In genomic region chr1:180949616-180950000, GRCh38 we compare ENCODE assay signal across 26 cellular contexts. TPM values are rescaled to one million over a fixed set of nuclear protein-coding genes. Genes with fewer than 3 reads are reported as not detected.
"Had no signal": no experiment of that assay in that cellular context is flagged by ENCODE, and none has a peak within 500 bp of the region (broad histone marks: within the 10 kb centered on the region; RNA-seq: fewer than 3 reads in every experiment).

No MANE protein-coding gene starts in this region.

- H3K9me3 ChIP-seq: MG63 had no signal

- H3K36me3 ChIP-seq: cardiac muscle cell had no signal

- H3K27ac ChIP-seq: cardiac muscle cell, Peyer's patch had no signal

- H3K4me3 ChIP-seq: cardiac muscle cell, K562, MG63, Peyer's patch had no signal

- H3K27ac Mint-ChIP-seq: activated CD4-positive, alpha-beta T cell treated with anti-CD3 and anti-CD28 coated beads, Interleukin-2, amount 10 ng/mL, durations not matched to agents 24 days and 14 days; activated CD8-positive, alpha-beta T cell treated with anti-CD3 and anti-CD28 coated beads for 36 hours; activated naive CD4-positive, alpha-beta T cell treated with anti-CD3 and anti-CD28 coated beads for 36 hours; activated T-cell treated with anti-CD3 and anti-CD28 coated beads, Interleukin-2, amount 50 U/mL, for 72 hours; activated T-helper 17 cell treated with anti-CD3 and anti-CD28 coated beads, Interleukin-2, amount 50 U/mL, for 72 hours had no signal

- H3K27me3 ChIP-seq: cardiac muscle cell, MG63, Peyer's patch had no signal

- ATAC-seq: activated CD8-positive, alpha-beta T cell treated with anti-CD3 and anti-CD28 coated beads for 36 hours; activated naive CD4-positive, alpha-beta T cell treated with anti-CD3 and anti-CD28 coated beads, Interleukin-2, amount 50 U/mL, for 72 hours; activated T-cell treated with anti-CD3 and anti-CD28 coated beads, Interleukin-2, amount 50 U/mL, for 72 hours; activated T-helper 17 cell treated with anti-CD3 and anti-CD28 coated beads, Interleukin-2, amount 50 U/mL, for 72 hours; Right ventricle myocardium inferior had no signal

- DNase-seq: activated CD4-positive, alpha-beta T cell treated with anti-CD3 and anti-CD28 coated beads, Interleukin-2, amount 10 ng/mL, durations not matched to agents 24 days and 14 days; activated CD4-positive, alpha-beta T cell treated with anti-CD3 and anti-CD28 coated beads, Interleukin-2, amount 50 U/mL, for 4 hours; activated CD8-positive, alpha-beta T cell treated with anti-CD3 and anti-CD28 coated beads for 36 hours; activated gamma-delta T cell treated with Interleukin-2 at 50 U/mL for 16 hours; activated naive CD4-positive, alpha-beta T cell treated with anti-CD3 and anti-CD28 coated beads for 36 hours; activated T-cell treated with anti-CD3 and anti-CD28 coated beads, Interleukin-2, amount 50 U/mL, for 1 hour; activated T-cell treated with anti-CD3 and anti-CD28 coated beads, Interleukin-2, amount 50 U/mL, for 72 hours; Kasumi-1; MG63; NCI-H1048; NCI-H1105 treated with DMSO at 0.1 percent for 48 hours; NCI-H1436; NCI-H1694; NCI-H2029; NCI-H345; NCI-H524 treated with DMSO at 0.1 percent for 48 hours; Peyer's patch; RPMI8226; SIG-M5; T1000 had no signal

- H3K4me1 Mint-ChIP-seq: activated T-helper 17 cell treated with anti-CD3 and anti-CD28 coated beads, Interleukin-2, amount 50 U/mL, for 72 hours; central memory CD8-positive, alpha-beta T cell had no signal

- H3K9me3 Mint-ChIP-seq: central memory CD8-positive, alpha-beta T cell had no signal

- H3K4me3 Mint-ChIP-seq: activated CD4-positive, alpha-beta T cell treated with anti-CD3 and anti-CD28 coated beads, Interleukin-2, amount 10 ng/mL, durations not matched to agents 24 days and 14 days; activated CD8-positive, alpha-beta T cell treated with anti-CD3 and anti-CD28 coated beads for 36 hours; activated naive CD4-positive, alpha-beta T cell treated with anti-CD3 and anti-CD28 coated beads for 36 hours; activated T-cell treated with anti-CD3 and anti-CD28 coated beads, Interleukin-2, amount 50 U/mL, for 72 hours; activated T-helper 17 cell treated with anti-CD3 and anti-CD28 coated beads, Interleukin-2, amount 50 U/mL, for 72 hours; central memory CD8-positive, alpha-beta T cell had no signal

- H3K27me3 Mint-ChIP-seq: activated CD4-positive, alpha-beta T cell treated with anti-CD3 and anti-CD28 coated beads, Interleukin-2, amount 10 ng/mL, durations not matched to agents 24 days and 14 days; activated CD8-positive, alpha-beta T cell treated with anti-CD3 and anti-CD28 coated beads for 36 hours; activated T-helper 17 cell treated with anti-CD3 and anti-CD28 coated beads, Interleukin-2, amount 50 U/mL, for 72 hours; central memory CD8-positive, alpha-beta T cell had no signal

RNA-seq across cellular contexts. Expression of gene KIAA1614, which starts 36.9 kb away (rescaled TPM):
- total RNA-seq: activated naive CD4-positive, alpha-beta T cell treated with anti-CD3 and anti-CD28 coated beads for 36 hours had no signal
